8 cellular contexts compared by ENCODE assay signal in genomic region chr17:29572691-29573557, GRCh38. TPM values are rescaled to one million over a fixed set of nuclear protein-coding genes. Genes with fewer than 3 reads are reported as not detected.
DNase-seq lines count a peak whose midpoint lies in the region; ATAC-seq and TF ChIP-seq lines count a peak whose summit lies in the region.

No MANE protein-coding gene starts in this region.

- DNase-seq in GM03348 (ENCODE audit: low spot score) (peak; percentile 85), body of pancreas (peak; percentile 55 to 73 (median 62)), islet precursor cell (peak; percentile 90)
- peak in 2 of 3 experiments; percentile 41 to 58 for DNase-seq in stimulated activated CD4-positive, alpha-beta T cell treated with anti-CD3 and anti-CD28 coated beads, TNF-alpha, amount 100 ng/mL, for 4 hours (ENCODE audit: low read depth in 3 of 3)

- H3K36me3 ChIP-seq in SU-DHL-6 (ENCODE audit: low read length) = no peaks in the 10 kb centered on the region
- peaks cover 0 to 3% of the 10 kb centered on the region in 2 donors for H3K36me3 ChIP-seq in body of pancreas (replicated peaks in 1 of 2; ENCODE audit: insufficient read depth in 1 of 2, low read depth in 2 of 2)

- TF ChIP-seq CTCF in SU-DHL-6 (IDR thresholded peaks at IDR 0.05; ENCODE audit: insufficient read depth, low read length, poor library complexity, severe bottlenecking) = peak; percentile 63
- TF ChIP-seq CTCF in body of pancreas (IDR thresholded peaks at IDR 0.05) = peak; percentile 57 to 73 (median 65)

- peak overlapping the region; percentile 29; the same call in 1 of the 2 replicates for H3K9ac ChIP-seq in SU-DHL-6 (ENCODE audit: low read length)

- ATAC-seq in body of pancreas = peak; percentile 39
- no peak for ATAC-seq in GM18519 (IDR thresholded peaks at IDR 0.05; ENCODE audit: low FRiP score, unreplicated experiment)
- ATAC-seq in GM21526 (IDR thresholded peaks at IDR 0.05; ENCODE audit: low FRiP score, unreplicated experiment) = no peak
- no peak for ATAC-seq in HG02870 (IDR thresholded peaks at IDR 0.05; ENCODE audit: unreplicated experiment)

- H3F3A ChIP-seq in SU-DHL-6 (ENCODE audit: insufficient read depth) = no peaks in the 10 kb centered on the region

- no peak for TF ChIP-seq POLR2A in body of pancreas (IDR thresholded peaks at IDR 0.05)

- H4K20me1 ChIP-seq in SU-DHL-6 (ENCODE audit: low read depth, low read length) = no peaks in the 10 kb centered on the region

- H3K4me3 ChIP-seq in SU-DHL-6 (ENCODE audit: insufficient read depth, low read length, poor library complexity, severe bottlenecking) = no peak overlapping the region
- H3K4me3 ChIP-seq in body of pancreas = no peak overlapping the region

- no peaks in the 10 kb centered on the region for H3K79me2 ChIP-seq in SU-DHL-6 (ENCODE audit: insufficient read depth, low read length)

- H3K9me2 ChIP-seq in SU-DHL-6 (replicated peaks; ENCODE audit: insufficient read depth, low read length) = no peaks in the 10 kb centered on the region

- H3K4me1 ChIP-seq in body of pancreas = peaks cover 49% of the 10 kb centered on the region

- H3K27ac ChIP-seq in SU-DHL-6 (ENCODE audit: low read depth, low read length) (no peak overlapping the region), body of pancreas (peak overlapping the region in 2 of 4 donors; percentile 36 to 37)

- H3K27me3 ChIP-seq in SU-DHL-6 (ENCODE audit: low read length) (no peaks in the 10 kb centered on the region), body of pancreas (no peaks in the 10 kb centered on the region)

- no peak overlapping the region for H2AFZ ChIP-seq in SU-DHL-6 (ENCODE audit: low read depth, low read length, severe bottlenecking)

- peak overlapping the region; percentile 45 for H3K4me2 ChIP-seq in SU-DHL-6 (ENCODE audit: low read depth, low read length, poor library complexity, severe bottlenecking)

- H3K9me3 ChIP-seq in SU-DHL-6 (ENCODE audit: insufficient read depth, low read length) (no peaks in the 10 kb centered on the region), body of pancreas (no peaks in the 10 kb centered on the region)

- intact Hi-C loops in body of pancreas (cut with DNase I) = no loop called here

- 33 to 79% methylated on average over 4 to 49 of the region's 62 CpGs for WGBS in body of pancreas, 2 donors

RNA-seq across cellular contexts. Expression of gene TP53I13, which starts 4.4 kb away (rescaled TPM):
- 10 to 100 TPM; 56.3 to 62.3 TPM for total RNA-seq in body of pancreas

RNA-seq across cellular contexts. Expression of gene ABHD15, which starts 6.1 kb away (rescaled TPM):
- 10 to 100 TPM in 1 of 2 donors, 1 to 10 TPM in 1; 9.2 to 11.9 TPM for total RNA-seq in body of pancreas

RNA-seq across cellular contexts. Expression of gene GIT1, which starts 16.5 kb away (rescaled TPM):
- total RNA-seq in body of pancreas = 10 to 100 TPM; 26.7 to 34.3 TPM

RNA-seq across cellular contexts. Expression of gene ANKRD13B, which starts 20.0 kb away (rescaled TPM):
- 1 to 10 TPM; 4.3 to 8.0 TPM for total RNA-seq in body of pancreas

RNA-seq across cellular contexts. Expression of gene CORO6, which starts 49.8 kb away (rescaled TPM):
- total RNA-seq in body of pancreas = 1 to 10 TPM; 2.3 to 5.6 TPM
